1 cellular context compared by ENCODE assay signal in the genomic region with DNA sequence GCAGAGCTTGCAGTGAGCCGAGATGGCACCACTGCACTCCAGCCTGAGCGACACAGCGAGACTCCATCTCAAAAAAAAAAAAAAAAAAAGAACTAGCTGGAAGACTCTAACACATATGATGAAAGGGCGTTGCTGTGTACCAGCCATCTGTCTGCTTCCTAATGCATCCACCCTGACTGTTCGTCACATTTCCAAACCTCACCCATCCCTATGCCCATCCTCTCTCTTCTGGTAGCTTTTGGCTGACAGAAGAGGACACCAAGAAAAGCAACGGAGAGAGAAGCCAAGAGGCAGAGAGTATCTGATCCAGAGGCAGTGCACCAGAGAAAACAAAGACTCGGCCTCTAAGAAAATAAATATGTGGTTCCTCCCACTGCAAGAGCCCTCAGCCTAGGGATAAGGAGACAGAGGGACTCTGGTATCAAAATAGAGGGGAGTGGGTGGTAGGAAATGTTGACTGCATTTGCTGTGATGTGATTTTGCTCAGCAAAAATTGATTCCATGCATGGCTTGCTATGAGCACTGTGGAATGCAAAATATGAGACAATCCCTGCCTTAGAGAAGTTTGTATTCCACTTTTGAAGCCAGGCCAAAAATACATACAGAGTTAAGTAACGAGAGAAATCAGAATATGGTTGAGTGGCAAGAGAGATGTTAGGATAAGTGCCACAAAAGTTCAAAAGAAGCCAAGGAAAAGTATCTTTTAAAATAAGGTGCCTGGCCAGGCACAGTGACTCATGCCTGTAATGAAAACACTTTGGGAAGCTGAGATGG.
TF ChIP-seq lines count a peak whose summit lies in the region.

No MANE protein-coding gene starts in this region.

TF ChIP-seq in SK-N-SH, 30 proteins besides CTCF, POLR2A, EP300 and RAD21 (continued from another document):
- TF ChIP-seq, protein P1, sequence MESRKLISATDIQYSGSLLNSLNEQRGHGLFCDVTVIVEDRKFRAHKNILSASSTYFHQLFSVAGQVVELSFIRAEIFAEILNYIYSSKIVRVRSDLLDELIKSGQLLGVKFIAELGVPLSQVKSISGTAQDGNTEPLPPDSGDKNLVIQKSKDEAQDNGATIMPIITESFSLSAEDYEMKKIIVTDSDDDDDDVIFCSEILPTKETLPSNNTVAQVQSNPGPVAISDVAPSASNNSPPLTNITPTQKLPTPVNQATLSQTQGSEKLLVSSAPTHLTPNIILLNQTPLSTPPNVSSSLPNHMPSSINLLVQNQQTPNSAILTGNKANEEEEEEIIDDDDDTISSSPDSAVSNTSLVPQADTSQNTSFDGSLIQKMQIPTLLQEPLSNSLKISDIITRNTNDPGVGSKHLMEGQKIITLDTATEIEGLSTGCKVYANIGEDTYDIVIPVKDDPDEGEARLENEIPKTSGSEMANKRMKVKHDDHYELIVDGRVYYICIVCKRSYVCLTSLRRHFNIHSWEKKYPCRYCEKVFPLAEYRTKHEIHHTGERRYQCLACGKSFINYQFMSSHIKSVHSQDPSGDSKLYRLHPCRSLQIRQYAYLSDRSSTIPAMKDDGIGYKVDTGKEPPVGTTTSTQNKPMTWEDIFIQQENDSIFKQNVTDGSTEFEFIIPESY (IDR thresholded peaks at IDR 0.05; ENCODE audit: borderline replicate concordance, low read depth) = no peak
- TF ChIP-seq, protein P2, sequence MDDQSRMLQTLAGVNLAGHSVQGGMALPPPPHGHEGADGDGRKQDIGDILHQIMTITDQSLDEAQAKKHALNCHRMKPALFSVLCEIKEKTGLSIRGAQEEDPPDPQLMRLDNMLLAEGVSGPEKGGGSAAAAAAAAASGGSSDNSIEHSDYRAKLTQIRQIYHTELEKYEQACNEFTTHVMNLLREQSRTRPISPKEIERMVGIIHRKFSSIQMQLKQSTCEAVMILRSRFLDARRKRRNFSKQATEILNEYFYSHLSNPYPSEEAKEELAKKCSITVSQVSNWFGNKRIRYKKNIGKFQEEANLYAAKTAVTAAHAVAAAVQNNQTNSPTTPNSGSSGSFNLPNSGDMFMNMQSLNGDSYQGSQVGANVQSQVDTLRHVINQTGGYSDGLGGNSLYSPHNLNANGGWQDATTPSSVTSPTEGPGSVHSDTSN (IDR thresholded peaks at IDR 0.05) = peak; percentile 66
